ENCODE assay signal across 1 cellular context in genomic region chr9:99782349-99782748, GRCh38.
TF ChIP-seq lines count a peak whose summit lies in the region.

No MANE protein-coding gene starts in this region.

TF ChIP-seq in K562, 482 proteins besides CTCF, POLR2A, EP300 and RAD21:
- TF ChIP-seq ZNF146 (CRISPR knock-in tag; IDR thresholded peaks at IDR 0.05; ENCODE audit: unreplicated experiment): peak; percentile 93
